ENCODE assay signal across 8 cellular contexts in the genomic region with DNA sequence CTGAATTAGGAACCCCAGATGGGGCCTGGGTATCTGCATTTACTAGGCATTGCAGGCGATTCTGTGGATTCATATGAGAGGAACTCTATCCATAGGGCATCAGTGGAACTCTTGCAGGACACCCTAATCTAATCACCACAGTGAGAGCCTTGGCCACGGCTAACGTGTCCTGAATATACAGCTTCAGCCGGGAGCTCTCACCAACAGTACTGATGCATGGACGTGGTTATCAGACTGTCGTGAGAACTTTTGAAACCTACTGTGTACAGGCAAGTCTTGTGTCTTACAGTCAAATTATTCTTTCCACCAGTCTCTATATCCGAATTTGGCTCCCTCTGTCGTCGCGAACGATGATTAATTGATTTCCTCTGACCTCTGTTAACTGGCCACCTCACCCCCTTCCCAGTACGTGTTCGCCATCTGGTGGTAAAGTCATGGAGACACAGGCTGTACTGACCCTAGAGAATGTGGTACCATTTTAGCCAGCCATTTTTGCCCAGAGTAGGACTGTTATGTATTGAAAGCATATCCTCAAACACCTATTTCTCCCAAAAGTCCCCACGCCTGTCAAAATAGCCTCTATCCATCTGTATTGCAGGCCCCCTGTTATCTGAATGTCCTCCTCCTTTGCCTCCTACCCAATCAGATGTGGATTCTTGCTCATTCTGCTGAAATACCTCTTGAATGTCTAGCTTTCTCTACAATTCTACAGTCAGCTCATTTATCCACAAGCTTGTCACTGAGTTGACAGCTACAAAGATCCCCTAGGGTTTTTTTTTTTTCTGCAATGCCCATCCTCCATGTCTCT. TPM values are rescaled to one million over a fixed set of nuclear protein-coding genes. Genes with fewer than 3 reads are reported as not detected.
A peak's percentile ranks its signal among the peaks of the same experiment; 100 is the strongest.
DNase-seq lines count a peak whose midpoint lies in the region; ATAC-seq, FAIRE-seq and TF ChIP-seq lines count a peak whose summit lies in the region.

No MANE protein-coding gene starts in this region.

- H3K36me3 ChIP-seq in BJ (ENCODE audit: control insufficient read depth, insufficient read depth, low read length), result no peaks in the 10 kb centered on the region

- DNase-seq in BJ (ENCODE audit: low read depth) (no peak), GM18507 (ENCODE audit: extremely low spot score, insufficient read length, low read depth) (peak; percentile 54), NCI-H2081 treated with DMSO at 0.1 percent for 48 hours (lab: John Stamatoyannopoulos, UW) (peak; percentile 34), WTC11 (ENCODE audit: low spot score) (peak; percentile 60), foreskin melanocyte (peak; percentile 64), nucleus accumbens (lab: John Stamatoyannopoulos, UW) (peak in 53 of 56 donors; percentile 7 to 82 (median 61))

- peaks cover 4% of the 10 kb centered on the region for H3K4me1 Mint-ChIP-seq in WTC11

- no peaks in the 10 kb centered on the region for H3K9me3 Mint-ChIP-seq in WTC11

- POLR2A ChIA-PET in BJ (lab: Charles Lee), result no interaction called here
- POLR2A ChIA-PET in WTC11 (lab: Charles Lee), result interaction anchor here (1.2 kb wide), 1 partner anchor 95 kb away, joined by 3 read pairs; no protein-coding TSS in a partner anchor

- FAIRE-seq in GM18507 (lab: Jason Lieb, UNC), result peak; percentile 98

- peak; percentile 88 for TF ChIP-seq CTCF in BJ (IDR thresholded peaks at IDR 0.05; ENCODE audit: insufficient read depth, low read depth, low read length)
- TF ChIP-seq CTCF in WTC11 (IDR thresholded peaks at IDR 0.05), result peak; percentile 80

- no peak overlapping the region for H3K4me3 ChIP-seq in BJ (ENCODE audit: low read depth, low read length)

- no peak overlapping the region for H3K4me3 Mint-ChIP-seq in WTC11

- CTCF ChIA-PET in BJ (lab: Yijun Ruan, JAX), result interaction anchor here (0.5 to 10.4 kb wide), 47 partner anchors 8 to 248 kb away, joined by 3 to 290 read pairs (median 4); partner anchors contain the start of gene GLDN
- CTCF ChIA-PET in WTC11 (lab: Charles Lee), result interaction anchor here (0.5 to 6.0 kb wide), 18 partner anchors 11 to 649 kb away, joined by 3 to 69 read pairs (median 6); partner anchors contain the start of gene AP4E1

- H3K27me3 Mint-ChIP-seq in WTC11 (ENCODE audit: low read depth), result peaks cover 2% of the 10 kb centered on the region; the same call in 1 of the 2 replicates

- H3K36me3 Mint-ChIP-seq in WTC11, result no peaks in the 10 kb centered on the region

- no peak overlapping the region for H3K27ac Mint-ChIP-seq in WTC11

- ATAC-seq in HG03025 (IDR thresholded peaks at IDR 0.05; ENCODE audit: low FRiP score, unreplicated experiment) (peak; percentile 53), WTC11 (peak; percentile 93), HG03196 (IDR thresholded peaks at IDR 0.05; ENCODE audit: unreplicated experiment) (no peak)

- peaks cover 2% of the 10 kb centered on the region; the same call in 1 of the 2 replicates for H3K27me3 ChIP-seq in BJ (ENCODE audit: control insufficient read depth, insufficient read depth, low read length)

TF ChIP-seq in WTC11, 78 proteins besides CTCF, POLR2A, EP300 and RAD21:
- TF ChIP-seq E2F5 (CRISPR knock-in tag; IDR thresholded peaks at IDR 0.05) (no peak), CBFB (CRISPR knock-in tag; IDR thresholded peaks at IDR 0.05; ENCODE audit: low read depth) (no peak), PRDM15 (CRISPR knock-in tag; IDR thresholded peaks at IDR 0.05) (no peak), ZNF317 (CRISPR knock-in tag; IDR thresholded peaks at IDR 0.05; ENCODE audit: borderline replicate concordance, low read depth) (no peak), ZNF219 (CRISPR knock-in tag; IDR thresholded peaks at IDR 0.05; ENCODE audit: borderline replicate concordance) (no peak), FOXK1 (CRISPR knock-in tag; IDR thresholded peaks at IDR 0.05) (no peak), CREM (CRISPR knock-in tag; IDR thresholded peaks at IDR 0.05) (no peak), TCF7 (CRISPR knock-in tag; IDR thresholded peaks at IDR 0.05; ENCODE audit: low read depth) (no peak), CREB1 (CRISPR knock-in tag; IDR thresholded peaks at IDR 0.05) (no peak), IRF2 (CRISPR knock-in tag; IDR thresholded peaks at IDR 0.05; ENCODE audit: borderline replicate concordance, low read depth) (no peak), FOXP4 (CRISPR knock-in tag; IDR thresholded peaks at IDR 0.05) (no peak), NR1H2 (CRISPR knock-in tag; IDR thresholded peaks at IDR 0.05) (no peak), SP1 (CRISPR knock-in tag; conservative IDR thresholded peaks at IDR 0.05) (no peak), GTF2I (CRISPR knock-in tag; conservative IDR thresholded peaks at IDR 0.05) (no peak), ZNF423 (CRISPR knock-in tag; IDR thresholded peaks at IDR 0.05) (no peak)
- TF ChIP-seq, protein P1, sequence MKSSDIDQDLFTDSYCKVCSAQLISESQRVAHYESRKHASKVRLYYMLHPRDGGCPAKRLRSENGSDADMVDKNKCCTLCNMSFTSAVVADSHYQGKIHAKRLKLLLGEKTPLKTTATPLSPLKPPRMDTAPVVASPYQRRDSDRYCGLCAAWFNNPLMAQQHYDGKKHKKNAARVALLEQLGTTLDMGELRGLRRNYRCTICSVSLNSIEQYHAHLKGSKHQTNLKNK (CRISPR knock-in tag; IDR thresholded peaks at IDR 0.05), result no peak
- TF ChIP-seq, protein P2, sequence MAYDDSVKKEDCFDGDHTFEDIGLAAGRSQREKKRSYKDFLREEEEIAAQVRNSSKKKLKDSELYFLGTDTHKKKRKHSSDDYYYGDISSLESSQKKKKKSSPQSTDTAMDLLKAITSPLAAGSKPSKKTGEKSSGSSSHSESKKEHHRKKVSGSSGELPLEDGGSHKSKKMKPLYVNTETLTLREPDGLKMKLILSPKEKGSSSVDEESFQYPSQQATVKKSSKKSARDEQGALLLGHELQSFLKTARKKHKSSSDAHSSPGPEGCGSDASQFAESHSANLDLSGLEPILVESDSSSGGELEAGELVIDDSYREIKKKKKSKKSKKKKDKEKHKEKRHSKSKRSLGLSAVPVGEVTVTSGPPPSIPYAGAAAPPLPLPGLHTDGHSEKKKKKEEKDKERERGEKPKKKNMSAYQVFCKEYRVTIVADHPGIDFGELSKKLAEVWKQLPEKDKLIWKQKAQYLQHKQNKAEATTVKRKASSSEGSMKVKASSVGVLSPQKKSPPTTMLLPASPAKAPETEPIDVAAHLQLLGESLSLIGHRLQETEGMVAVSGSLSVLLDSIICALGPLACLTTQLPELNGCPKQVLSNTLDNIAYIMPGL (CRISPR knock-in tag; IDR thresholded peaks at IDR 0.05), result no peak
TF ChIP-seq in WTC11: peak in this region for 0.

RNA-seq across cellular contexts. Expression of gene GLDN, which starts 39.7 kb away (rescaled TPM):
- polyA plus RNA-seq in BJ (2011; rRNA removed), result 0.21 and 0.37 TPM in 2 replicates
- polyA minus RNA-seq in BJ (2011; rRNA and poly(A)+ RNA removed), result 0.43 and 0.46 TPM in 2 replicates
- total RNA-seq in WTC11 (2021), result 0.77 to 1.8 TPM (median 1.7 TPM) in 3 replicates

RNA-seq across cellular contexts. Expression of gene CYP19A1, which starts 42.8 kb away (rescaled TPM):
- polyA plus RNA-seq in BJ (2011; rRNA removed), result 0.06 and 0.61 TPM in 2 replicates
- polyA minus RNA-seq in BJ (2011; rRNA and poly(A)+ RNA removed), result 0.33 TPM in 1 of 2 replicates, not detected in the other
- not detected in 3 replicates for total RNA-seq in WTC11 (2021)
